In genomic region chr6:169931223-169931760, GRCh38 we compare ENCODE assay signal across 2 cellular contexts.
A peak's percentile ranks its signal among the peaks of the same experiment; 100 is the strongest.
TF ChIP-seq lines count a peak whose summit lies in the region.

No MANE protein-coding gene starts in this region.

TF ChIP-seq in HepG2, 621 proteins besides CTCF, POLR2A, EP300 and RAD21:
- TF ChIP-seq ARID2 (CRISPR knock-in tag; IDR thresholded peaks at IDR 0.05; ENCODE audit: borderline replicate concordance) (no peak), NRL (CRISPR knock-in tag; IDR thresholded peaks at IDR 0.05; ENCODE audit: borderline replicate concordance) (0 out of 2 replicates have a peak, but pooled peaks have one; percentile 28)

TF ChIP-seq in H1, 55 proteins besides CTCF, POLR2A, EP300 and RAD21:
- TF ChIP-seq MAX (IDR thresholded peaks at IDR 0.05) (peak; percentile 47; the same call in 1 of the 2 replicates), KDM5A (IDR thresholded peaks at IDR 0.05; ENCODE audit: low read length) (no peak), NRF1 (IDR thresholded peaks at IDR 0.05; ENCODE audit: low read depth, low read length) (no peak), CHD1 (IDR thresholded peaks at IDR 0.05; ENCODE audit: low read depth, low read length) (no peak)
